Comparison of ENCODE assay signal across 1 cellular context in genomic region chr20:35661013-35661412, GRCh38.
TF ChIP-seq lines count a peak whose summit lies in the region.

No MANE protein-coding gene starts in this region.

TF ChIP-seq in HepG2, 621 proteins besides CTCF, POLR2A, EP300 and RAD21:
- TF ChIP-seq ASH2L (IDR thresholded peaks at IDR 0.05; ENCODE audit: insufficient read length, low read depth, low read length) = peak; percentile 5
- TF ChIP-seq BCL6 (CRISPR knock-in tag; IDR thresholded peaks at IDR 0.05) = peak; percentile 70
- no peak for TF ChIP-seq ZNF142 (CRISPR knock-in tag; IDR thresholded peaks at IDR 0.05)
- TF ChIP-seq SAP130 (CRISPR knock-in tag; IDR thresholded peaks at IDR 0.05; ENCODE audit: low read depth) = peak; percentile 12; the same call in 1 of the 2 replicates
- no peak for TF ChIP-seq SRSF1 (optimal IDR thresholded peaks at IDR 0.05; ENCODE audit: low read depth, low read length)
- TF ChIP-seq SIX1 (CRISPR knock-in tag; IDR thresholded peaks at IDR 0.05; ENCODE audit: borderline replicate concordance) = 0 out of 2 replicates have a peak, but pooled peaks have one; percentile 9
TF ChIP-seq in HepG2: peak in this region for 4.
